Comparison of ENCODE assay signal across 13 cellular contexts in the genomic region with DNA sequence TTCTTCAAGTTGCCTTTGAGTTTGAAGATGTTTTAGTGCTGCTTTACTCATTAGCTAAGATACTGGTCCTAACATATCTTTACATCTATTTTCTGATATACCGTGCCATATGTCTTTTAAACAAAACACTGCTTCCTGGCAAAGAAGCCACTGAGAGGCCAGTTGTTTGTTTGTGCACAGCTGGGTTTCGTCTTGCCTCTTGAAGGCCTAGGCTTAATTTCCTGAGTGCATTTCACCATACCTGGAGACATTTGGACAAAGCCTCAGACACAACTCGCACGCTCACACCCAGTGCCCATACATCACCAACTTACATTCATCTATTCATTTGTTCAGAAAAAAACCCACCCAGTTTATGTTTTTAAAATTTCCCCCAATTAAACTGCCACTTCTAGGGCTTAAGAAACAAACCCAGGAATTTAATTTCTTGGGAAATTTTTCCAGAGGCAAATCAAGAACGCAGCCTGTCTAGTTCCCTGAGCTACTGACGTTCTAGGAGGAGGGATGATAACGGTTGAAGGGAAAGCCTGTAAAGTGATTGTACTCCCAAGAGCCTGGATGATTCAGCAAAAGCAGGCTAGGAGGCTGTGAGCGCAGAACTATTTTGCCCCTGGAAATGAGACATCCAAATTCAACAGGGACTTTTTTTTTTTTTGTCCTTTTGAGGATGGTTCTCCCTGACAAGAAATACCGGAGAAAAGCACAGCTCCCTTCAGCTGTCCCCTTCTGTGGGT.
DNase-seq lines count a peak whose midpoint lies in the region; ATAC-seq and TF ChIP-seq lines count a peak whose summit lies in the region.
"Had no signal": no experiment of that assay in that cellular context is flagged by ENCODE, and none has a peak within 500 bp of the region (broad histone marks: within the 10 kb centered on the region; RNA-seq: fewer than 3 reads in every experiment).

No MANE protein-coding gene starts in this region.

- intact Hi-C loops in OCI-LY7 (cut with micrococcal nuclease; ENCODE audit: unreplicated experiment) = loop anchor here (5.0 kb wide), 1 partner anchor 74 kb away; no protein-coding TSS in a partner anchor

- peak overlapping the region; percentile 94; the same call in 1 of the 2 replicates for H2AFZ ChIP-seq in OCI-LY7 (ENCODE audit: low read length)
- no peak overlapping the region for H2AFZ ChIP-seq in neural cell (ENCODE audit: low read depth, low read length)

- ATAC-seq in HG03571 (IDR thresholded peaks at IDR 0.05; ENCODE audit: unreplicated experiment) (no peak), GM19023 (IDR thresholded peaks at IDR 0.05; ENCODE audit: unreplicated experiment) (no peak)

- H3K9me3 ChIP-seq in OCI-LY7 (ENCODE audit: low read length) (no peaks in the 10 kb centered on the region), neural cell (ENCODE audit: low read length) (no peaks in the 10 kb centered on the region)
- H3K9me3 ChIP-seq: lower lobe of right lung had no signal

- no peak for TF ChIP-seq RAD21 in neural cell (conservative IDR thresholded peaks at IDR 0.05)

- no peak overlapping the region for H3K9ac ChIP-seq in neural cell (ENCODE audit: low read length)

- CTCF ChIA-PET in OCI-LY7 (lab: Charles Lee; ENCODE audit: unreplicated experiment) = no interaction called here

- H4K20me1 ChIP-seq in OCI-LY7 (ENCODE audit: insufficient read depth, low read length) (no peaks in the 10 kb centered on the region), neural cell (ENCODE audit: insufficient read depth) (no peaks in the 10 kb centered on the region)

- H3K27ac ChIP-seq in OCI-LY7 (ENCODE audit: low read depth, low read length, poor library complexity, severe bottlenecking) (no peak overlapping the region), neural cell (ENCODE audit: low read length) (no peak overlapping the region)
- H3K27ac ChIP-seq: lower lobe of right lung had no signal

- H3K9me2 ChIP-seq in OCI-LY7 (ENCODE audit: insufficient read depth, low read length) (no peaks in the 10 kb centered on the region), neural cell (ENCODE audit: insufficient read depth, low read length) (no peaks in the 10 kb centered on the region)

- DNase-seq in ELR (ENCODE audit: low read depth) (peak; percentile 6), OCI-LY7 (ENCODE audit: low spot score) (peak; percentile 21), fibroblast of mammary gland (ENCODE audit: low read depth) (peak; percentile 93), RKO (ENCODE audit: low spot score) (no peak), SKM-1 treated with dmso at 0.1 percent for 144 hours (lab: John Stamatoyannopoulos, UW; ENCODE audit: unreplicated experiment) (no peak)
- DNase-seq: activated CD4-positive, alpha-beta T cell treated with anti-CD3 and anti-CD28 coated beads, Interleukin-2, amount 50 U/mL, for 4 hours; activated gamma-delta T cell; CD4-positive, alpha-beta memory T cell; lower lobe of right lung; stimulated activated naive CD8-positive, alpha-beta T cell treated with anti-CD3 and anti-CD28 coated beads, Interleukin-15, amount 100 ng/mL, for 72 hours had no signal

- H3K4me2 ChIP-seq in OCI-LY7 (ENCODE audit: low read length) (peak overlapping the region; percentile 21), neural cell (ENCODE audit: low read length) (no peak overlapping the region)

- H3K27me3 ChIP-seq in neural cell (ENCODE audit: insufficient read depth, low read depth, low read length) = no peaks in the 10 kb centered on the region

- no TSS peak for BruUV-seq in OCI-LY7 (replicated peaks; lab: Mats Ljungman, UMichigan)

- H3K4me3 ChIP-seq in OCI-LY7 (ENCODE audit: low read depth, low read length, poor library complexity, severe bottlenecking) (no peak overlapping the region), fibroblast of mammary gland (ENCODE audit: control insufficient read depth, low read depth, low read length) (no peak overlapping the region), neural cell (ENCODE audit: low read length) (no peak overlapping the region)
- H3K4me3 ChIP-seq: lower lobe of right lung had no signal

- H3K79me2 ChIP-seq in OCI-LY7 (ENCODE audit: insufficient read depth, low read depth, low read length) (no peaks in the 10 kb centered on the region), neural cell (replicated peaks; ENCODE audit: insufficient read depth, low read length) (no peaks in the 10 kb centered on the region)

- TF ChIP-seq EP300 in neural cell (conservative IDR thresholded peaks at IDR 0.05; ENCODE audit: poor library complexity, severe bottlenecking) = no peak

- H3F3A ChIP-seq in neural cell (ENCODE audit: insufficient read depth, low read length, poor library complexity, severe bottlenecking) = no peaks in the 10 kb centered on the region

- H3K36me3 ChIP-seq in OCI-LY7 (ENCODE audit: insufficient read depth, low read length) = no peaks in the 10 kb centered on the region
- no peaks in the 10 kb centered on the region for H3K36me3 ChIP-seq in neural cell (ENCODE audit: insufficient read depth, low read length)
- H3K36me3 ChIP-seq: lower lobe of right lung had no signal

- no peak for TF ChIP-seq CTCF in OCI-LY7 (conservative IDR thresholded peaks at IDR 0.05; ENCODE audit: low read length)
- no peak for TF ChIP-seq CTCF in fibroblast of mammary gland (conservative IDR thresholded peaks at IDR 0.05; ENCODE audit: control insufficient read depth, insufficient read depth, low read depth, low read length)
- no peak for TF ChIP-seq CTCF in neural cell (IDR thresholded peaks at IDR 0.05; ENCODE audit: poor library complexity, severe bottlenecking)

- POLR2A ChIA-PET in OCI-LY7 (lab: Charles Lee) = interaction anchor here (2.4 kb wide), 1 partner anchor 11 kb away, joined by 10 read pairs; no protein-coding TSS in a partner anchor

- H3K4me1 ChIP-seq in OCI-LY7 (ENCODE audit: insufficient read depth, low read length, poor library complexity, severe bottlenecking) = peaks cover 24% of the 10 kb centered on the region

TF ChIP-seq in neural cell, 6 proteins besides CTCF, POLR2A, EP300 and RAD21:
- no peak for TF ChIP-seq POLR2AphosphoS5 (IDR thresholded peaks at IDR 0.05)
- TF ChIP-seq, protein P1, sequence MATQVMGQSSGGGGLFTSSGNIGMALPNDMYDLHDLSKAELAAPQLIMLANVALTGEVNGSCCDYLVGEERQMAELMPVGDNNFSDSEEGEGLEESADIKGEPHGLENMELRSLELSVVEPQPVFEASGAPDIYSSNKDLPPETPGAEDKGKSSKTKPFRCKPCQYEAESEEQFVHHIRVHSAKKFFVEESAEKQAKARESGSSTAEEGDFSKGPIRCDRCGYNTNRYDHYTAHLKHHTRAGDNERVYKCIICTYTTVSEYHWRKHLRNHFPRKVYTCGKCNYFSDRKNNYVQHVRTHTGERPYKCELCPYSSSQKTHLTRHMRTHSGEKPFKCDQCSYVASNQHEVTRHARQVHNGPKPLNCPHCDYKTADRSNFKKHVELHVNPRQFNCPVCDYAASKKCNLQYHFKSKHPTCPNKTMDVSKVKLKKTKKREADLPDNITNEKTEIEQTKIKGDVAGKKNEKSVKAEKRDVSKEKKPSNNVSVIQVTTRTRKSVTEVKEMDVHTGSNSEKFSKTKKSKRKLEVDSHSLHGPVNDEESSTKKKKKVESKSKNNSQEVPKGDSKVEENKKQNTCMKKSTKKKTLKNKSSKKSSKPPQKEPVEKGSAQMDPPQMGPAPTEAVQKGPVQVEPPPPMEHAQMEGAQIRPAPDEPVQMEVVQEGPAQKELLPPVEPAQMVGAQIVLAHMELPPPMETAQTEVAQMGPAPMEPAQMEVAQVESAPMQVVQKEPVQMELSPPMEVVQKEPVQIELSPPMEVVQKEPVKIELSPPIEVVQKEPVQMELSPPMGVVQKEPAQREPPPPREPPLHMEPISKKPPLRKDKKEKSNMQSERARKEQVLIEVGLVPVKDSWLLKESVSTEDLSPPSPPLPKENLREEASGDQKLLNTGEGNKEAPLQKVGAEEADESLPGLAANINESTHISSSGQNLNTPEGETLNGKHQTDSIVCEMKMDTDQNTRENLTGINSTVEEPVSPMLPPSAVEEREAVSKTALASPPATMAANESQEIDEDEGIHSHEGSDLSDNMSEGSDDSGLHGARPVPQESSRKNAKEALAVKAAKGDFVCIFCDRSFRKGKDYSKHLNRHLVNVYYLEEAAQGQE (IDR thresholded peaks at IDR 0.05; ENCODE audit: borderline replicate concordance) = peak; percentile 67
TF ChIP-seq in neural cell: peak in this region for 1.

Comparison
In these comparisons a context has a peak if more than half of its experiments do, and no peak if none do; other contexts are left out.
1. DNase-seq: peak in ELR (single experiment), OCI-LY7 (single experiment) and fibroblast of mammary gland (single experiment); none in RKO (single experiment) and SKM-1 treated with dmso at 0.1 percent for 144 hours (single experiment).